30 cellular contexts compared by ENCODE assay signal in the genomic region with DNA sequence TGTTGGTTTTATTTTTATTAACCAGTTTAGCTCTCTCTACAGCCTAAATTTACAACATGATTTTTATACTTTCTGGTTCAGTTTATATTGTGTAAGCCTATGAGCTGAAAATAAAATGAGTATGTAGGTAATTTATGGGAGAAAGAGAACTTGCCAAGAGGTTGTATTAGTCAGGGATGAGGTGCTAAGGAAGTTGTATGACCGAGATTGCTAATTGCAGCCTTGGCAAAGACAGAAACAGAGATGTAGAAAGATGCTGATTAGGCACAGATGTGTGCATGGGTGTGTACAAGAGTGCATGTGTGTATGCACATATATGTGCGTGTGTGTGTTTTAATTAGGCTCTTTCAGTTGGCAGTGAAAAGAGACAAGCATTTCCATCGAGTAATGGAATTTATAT.
"Had no signal": no experiment of that assay in that cellular context is flagged by ENCODE, and none has a peak within 500 bp of the region (broad histone marks: within the 10 kb centered on the region; RNA-seq: fewer than 3 reads in every experiment).

No MANE protein-coding gene starts in this region.

- H3K27ac ChIP-seq: ascending aorta, cardiac muscle cell, VCaP had no signal

- H3K27me3 ChIP-seq: ascending aorta, cardiac muscle cell had no signal

- H3K36me3 ChIP-seq: ascending aorta, cardiac muscle cell had no signal

- DNase-seq: activated CD4-positive, alpha-beta memory T cell treated with anti-CD3 and anti-CD28 coated beads, Interleukin-2, amount 10 ng/mL, durations not matched to agents 7 days and 5 days; activated CD4-positive, alpha-beta T cell treated with anti-CD3 and anti-CD28 coated beads for 1 hour; activated CD4-positive, alpha-beta T cell treated with anti-CD3 and anti-CD28 coated beads for 36 hours; activated CD4-positive, alpha-beta T cell treated with anti-CD3 and anti-CD28 coated beads for 48 hours; activated CD4-positive, alpha-beta T cell treated with anti-CD3 and anti-CD28 coated beads, Interleukin-2, amount 10 ng/mL, durations not matched to agents 7 days and 5 days; activated CD4-positive, alpha-beta T cell treated with anti-CD3 and anti-CD28 coated beads, Interleukin-2, amount 50 U/mL, for 48 hours; activated CD4-positive, CD25-positive, alpha-beta regulatory T cell; activated CD8-positive, alpha-beta memory T cell treated with anti-CD3 and anti-CD28 coated beads for 24 hours; activated CD8-positive, alpha-beta memory T cell treated with anti-CD3 and anti-CD28 coated beads, Interleukin-2, amount 10 ng/mL, durations not matched to agents 7 days and 5 days; activated CD8-positive, alpha-beta memory T cell treated with anti-CD3 and anti-CD28 coated beads, Interleukin-2, amount 50 U/mL, for 48 hours; activated CD8-positive, alpha-beta T cell treated with anti-CD3 and anti-CD28 coated beads, Interleukin-2, amount 10 ng/mL, durations not matched to agents 7 days and 5 days; activated effector memory CD4-positive, alpha-beta T cell treated with Interleukin-2 at 50 U/mL for 16 hours; activated gamma-delta T cell; activated naive CD4-positive, alpha-beta T cell treated with anti-CD3 and anti-CD28 coated beads, Interleukin-2, amount 10 ng/mL, durations not matched to agents 7 days and 5 days; activated naive CD4-positive, alpha-beta T cell treated with Interleukin-2 at 50 U/mL for 16 hours; activated naive CD8-positive, alpha-beta T cell treated with anti-CD3 and anti-CD28 coated beads, Interleukin-2, amount 10 ng/mL, durations not matched to agents 7 days and 5 days; activated naive CD8-positive, alpha-beta T cell treated with anti-CD3 and anti-CD28 coated beads, Interleukin-2, amount 50 U/mL, for 24 hours; activated T-cell treated with anti-CD3 and anti-CD28 coated beads, Interleukin-2, amount 50 U/mL, for 24 hours; activated T-cell treated with anti-CD3 and anti-CD28 coated beads, Interleukin-2, amount 50 U/mL, for 48 hours; amygdala; anterior cingulate cortex; caudate nucleus; cerebellar nuclear complex; T-helper 1 cell; T-helper 2 cell; T-helper 9 cell had no signal

- H3K9me3 ChIP-seq: ascending aorta had no signal

- H3K4me1 ChIP-seq: ascending aorta had no signal

- H3K4me3 ChIP-seq: ascending aorta, cardiac muscle cell had no signal

- ATAC-seq: activated CD4-positive, alpha-beta T cell treated with anti-CD3 and anti-CD28 coated beads for 36 hours; activated CD4-positive, CD25-positive, alpha-beta regulatory T cell treated with anti-CD3 and anti-CD28 coated beads, Interleukin-2, amount 50 U/mL, for 24 hours; activated CD8-positive, alpha-beta memory T cell treated with anti-CD3 and anti-CD28 coated beads, Interleukin-2, amount 10 ng/mL, durations not matched to agents 7 days and 5 days; activated CD8-positive, alpha-beta T cell treated with anti-CD3 and anti-CD28 coated beads, Interleukin-2, amount 10 ng/mL, durations not matched to agents 7 days and 5 days; activated naive CD8-positive, alpha-beta T cell treated with anti-CD3 and anti-CD28 coated beads, Interleukin-2, amount 50 U/mL, for 24 hours had no signal
